ENCODE assay signal across 11 cellular contexts in the genomic region with DNA sequence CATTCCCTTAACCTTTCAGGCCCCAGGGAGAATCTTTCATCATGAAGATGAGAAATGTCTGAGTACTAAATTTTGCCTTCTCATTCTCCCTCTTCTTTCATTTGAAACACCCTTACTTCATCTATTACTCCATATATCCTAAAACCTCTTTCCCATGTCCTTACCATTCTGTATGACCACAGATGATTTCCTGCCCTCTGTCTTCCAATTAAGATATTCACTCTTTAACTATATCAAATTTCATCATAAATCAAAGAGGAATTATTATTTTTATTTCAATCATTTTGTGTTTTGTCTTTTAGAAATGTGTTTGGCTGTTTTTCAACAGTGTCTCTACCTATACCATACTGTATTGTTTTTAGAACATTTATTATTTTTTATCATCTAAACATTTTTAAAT.
"Had no signal": no experiment of that assay in that cellular context is flagged by ENCODE, and none has a peak within 500 bp of the region (broad histone marks: within the 10 kb centered on the region; RNA-seq: fewer than 3 reads in every experiment).

No MANE protein-coding gene starts in this region.

- H3K36me3 ChIP-seq: HAP-1 had no signal

- H3K4me3 Mint-ChIP-seq: GM23338, H9, HFFc6 had no signal

- ATAC-seq: GM23338, HCT116 had no signal

- H3K4me3 ChIP-seq: GM23248, GM23338, HAP-1 had no signal

- FAIRE-seq: H1, H54 had no signal

- H3K4me2 ChIP-seq: GM23338 had no signal

- H3K27ac ChIP-seq: GM23248 had no signal

- H2AFZ ChIP-seq: GM23248, GM23338 had no signal

- H3K4me1 Mint-ChIP-seq: GM23338, H9 had no signal

- DNase-seq: GM23248, GOT3, H7, H9, HCEC 1CT, HFFc6 had no signal

- H3K4me1 ChIP-seq: HAP-1 had no signal

- H3K9ac ChIP-seq: GM23248 had no signal

- H3K27ac Mint-ChIP-seq: GM23338, H9, HFFc6 had no signal

- H3K9me3 ChIP-seq: HAP-1 had no signal
